ENCODE assay signal across 8 cellular contexts in the genomic region with DNA sequence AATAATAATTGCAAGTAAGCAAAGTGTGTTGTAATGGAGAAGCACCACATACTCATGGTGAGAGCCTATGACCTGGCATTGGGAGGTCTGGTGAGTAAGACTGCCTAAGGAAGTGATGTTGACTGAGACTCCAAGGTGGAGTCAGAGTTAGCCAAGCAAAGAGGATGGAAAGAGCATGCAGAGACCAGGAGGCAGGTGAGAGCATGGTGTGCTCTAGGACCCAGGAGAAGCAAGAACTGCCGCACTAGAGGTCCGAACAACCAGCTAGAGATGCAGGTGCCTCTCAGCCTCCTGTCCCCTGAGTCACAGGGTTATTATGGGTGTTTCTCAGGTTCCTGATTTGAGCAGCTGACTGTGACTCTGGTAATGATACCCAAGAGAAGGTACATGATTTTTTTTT. TPM values are rescaled to one million over a fixed set of nuclear protein-coding genes. Genes with fewer than 3 reads are reported as not detected.
DNase-seq lines count a peak whose midpoint lies in the region; ATAC-seq, FAIRE-seq and TF ChIP-seq lines count a peak whose summit lies in the region.

No MANE protein-coding gene starts in this region.

- H3K9ac ChIP-seq in K562 (ENCODE audit: insufficient read depth in 1 of 2, low read depth in 2 of 2, low read length in 2 of 2): no peak overlapping the region

- peaks cover 19 to 32% (median 26%) of the 10 kb centered on the region in 4 donors for H3K4me1 Mint-ChIP-seq in naive thymus-derived CD8-positive, alpha-beta T cell
- H3K4me1 Mint-ChIP-seq in Caco-2 (ENCODE audit: low read depth, unreplicated experiment): no peaks in the 10 kb centered on the region

- H3K27me3 Mint-ChIP-seq in naive thymus-derived CD8-positive, alpha-beta T cell: no peaks in the 10 kb centered on the region
- H3K27me3 Mint-ChIP-seq in Caco-2 (ENCODE audit: insufficient read depth, unreplicated experiment): no peaks in the 10 kb centered on the region

- H3K79me2 ChIP-seq in K562 (ENCODE audit: control insufficient read depth, insufficient read depth, low read length): peaks cover 68% of the 10 kb centered on the region

- H3K9me3 ChIP-seq in K562 (replicated peaks; ENCODE audit: control insufficient read depth, insufficient read depth, low read depth, low read length): no peaks in the 10 kb centered on the region
- no peaks in the 10 kb centered on the region for H3K9me3 ChIP-seq in Caco-2

- TF ChIP-seq RAD21 in K562 (CRISPR knock-in tag; conservative IDR thresholded peaks at IDR 0.05 in 1 of 2, IDR thresholded peaks at IDR 0.05 in 1 of 2): no peak

- H3K36me3 ChIP-seq in K562 (ENCODE audit: control insufficient read depth, insufficient read depth, low read length) (peaks cover 100% of the 10 kb centered on the region), Caco-2 (ENCODE audit: control insufficient read depth, insufficient read depth, low read length) (peaks cover 2% of the 10 kb centered on the region)

- H3K4me1 ChIP-seq in K562 (replicated peaks in 1 of 2; ENCODE audit: control insufficient read depth in 2 of 2, insufficient read depth in 2 of 2, low read length in 2 of 2): no peaks in the 10 kb centered on the region
- no peaks in the 10 kb centered on the region for H3K4me1 ChIP-seq in Caco-2

- H3K27ac ChIP-seq in K562 (ENCODE audit: extremely low read depth, low read depth, low read length): no peak overlapping the region

- TF ChIP-seq EP300 in K562 (IDR thresholded peaks at IDR 0.05; ENCODE audit: low read length): no peak

- DNase-seq in EL (peak; percentile 37), K562 (ENCODE audit: extremely low read depth in 1 of 4, low spot score in 3 of 4) (peak in 2 of 4 experiments; percentile 26 to 38), NOMO-1 treated with DMSO at 0.1 percent for 48 hours (lab: John Stamatoyannopoulos, UW; ENCODE audit: unreplicated experiment) (no peak), Caco-2 (no peak)
- DNase-seq in naive thymus-derived CD8-positive, alpha-beta T cell: no peak
- no peak for DNase-seq in stimulated activated naive CD4-positive, alpha-beta T cell treated with Interleukin-2 at 50 U/mL for 16 hours (lab: John Stamatoyannopoulos, UW)

- BruUV-seq in K562 (replicated peaks; lab: Mats Ljungman, UMichigan) (no TSS peak), Caco-2 (replicated peaks; lab: Mats Ljungman, UMichigan) (no TSS peak)

- no peaks in the 10 kb centered on the region for H3K9me1 ChIP-seq in K562 (ENCODE audit: control insufficient read depth, insufficient read depth, low read length)

- TF ChIP-seq POLR2A in K562 (conservative IDR thresholded peaks at IDR 0.05): peak; percentile 51

- POLR2A ChIA-PET in K562 (lab: Yijun Ruan, JAX) (interaction anchor here (0.6 to 1.4 kb wide), 4 partner anchors 10 to 115 kb away, joined by 3 to 10 read pairs (median 4); no protein-coding TSS in a partner anchor), Caco-2 (lab: Charles Lee) (interaction anchor here (0.7 kb wide), 1 partner anchor 75 kb away, joined by 4 read pairs; no protein-coding TSS in a partner anchor)
- POLR2A ChIA-PET in naive thymus-derived CD8-positive, alpha-beta T cell (lab: Charles Lee): interaction anchor here (0.5 to 1.0 kb wide), 3 partner anchors 13 to 89 kb away, joined by 3 to 5 read pairs (median 3); no protein-coding TSS in a partner anchor

- CTCF ChIA-PET in K562 (lab: Yijun Ruan, JAX; ENCODE audit: low intra/inter-chr PET ratio) (no interaction called here), Caco-2 (lab: Charles Lee) (no interaction called here)

- H3K4me3 ChIP-seq in K562 (no peak overlapping the region), Caco-2 (ENCODE audit: low read depth, low read length) (no peak overlapping the region)

- H4K20me1 ChIP-seq in K562 (replicated peaks; ENCODE audit: control insufficient read depth, insufficient read depth, low read length): peaks cover 1% of the 10 kb centered on the region; the same call in 1 of the 2 replicates

- in situ Hi-C loops in K562 (cut with MboI): no loop called here

- H2AFZ ChIP-seq in K562 (ENCODE audit: low read depth, low read length): no peak overlapping the region

- no peaks in the 10 kb centered on the region for H3K9me3 Mint-ChIP-seq in naive thymus-derived CD8-positive, alpha-beta T cell
- no peaks in the 10 kb centered on the region for H3K9me3 Mint-ChIP-seq in Caco-2 (ENCODE audit: unreplicated experiment)

- no peak for TF ChIP-seq CTCF in K562 (IDR thresholded peaks at IDR 0.05 in 2 of 3, conservative IDR thresholded peaks at IDR 0.05 in 1 of 3; ENCODE audit: insufficient read depth in 2 of 3, low read depth in 1 of 3, low read length in 3 of 3)
- no peak for TF ChIP-seq CTCF in Caco-2 (IDR thresholded peaks at IDR 0.05; ENCODE audit: insufficient read depth in 1 of 2, low read depth in 1 of 2, low read length in 1 of 2, severe bottlenecking in 1 of 2, unreplicated experiment in 1 of 2)

- ATAC-seq in GM19351 (IDR thresholded peaks at IDR 0.05; ENCODE audit: unreplicated experiment) (peak; percentile 96), HG03196 (IDR thresholded peaks at IDR 0.05; ENCODE audit: unreplicated experiment) (peak; percentile 72), K562 (peak; percentile 53)
- peak; percentile 46 to 67 for ATAC-seq in naive thymus-derived CD8-positive, alpha-beta T cell

- H3K27me3 ChIP-seq in K562 (ENCODE audit: control insufficient read depth in 2 of 2, insufficient read depth in 2 of 2, low read length in 2 of 2) (no peaks in the 10 kb centered on the region), Caco-2 (replicated peaks; ENCODE audit: control insufficient read depth, insufficient read depth, low read length) (no peaks in the 10 kb centered on the region)

- WGBS in K562 (ENCODE audit: insufficient coverage, low coverage, missing lambda C conversion rate): 84% methylated on average over 2 of the region's 2 CpGs

- FAIRE-seq in K562 (lab: Jason Lieb, UNC): no peak

- H3K27ac Mint-ChIP-seq in naive thymus-derived CD8-positive, alpha-beta T cell: peak overlapping the region in 9 of 10 donors; percentile 9 to 79 (median 69)
- no peak overlapping the region for H3K27ac Mint-ChIP-seq in Caco-2 (ENCODE audit: unreplicated experiment)

- H3K36me3 Mint-ChIP-seq in naive thymus-derived CD8-positive, alpha-beta T cell: peaks cover 0 to 94% (median 24%) of the 10 kb centered on the region in 3 donors
- peaks cover 99% of the 10 kb centered on the region for H3K36me3 Mint-ChIP-seq in Caco-2 (ENCODE audit: insufficient read depth, unreplicated experiment)

- no peak overlapping the region for H3K4me2 ChIP-seq in K562 (ENCODE audit: insufficient read depth, low read length)

- H3K4me3 Mint-ChIP-seq in naive thymus-derived CD8-positive, alpha-beta T cell: peak overlapping the region in 1 of 10 donors; percentile 20
- no peak overlapping the region for H3K4me3 Mint-ChIP-seq in Caco-2 (ENCODE audit: unreplicated experiment)

- intact Hi-C loops in K562 (cut with micrococcal nuclease) (no loop called here), Caco-2 (cut with micrococcal nuclease; ENCODE audit: unreplicated experiment) (no loop called here)

RNA-seq across cellular contexts. Expression of a gene that starts 27.3 kb away (rescaled TPM):
- 103 and 181 TPM in 2 replicates for total RNA-seq in K562 (2011; cell fraction: chromatin; rRNA removed; ENCODE audit: low replicate concordance)
- total RNA-seq in K562 (2011; cell fraction: nucleolus; rRNA removed): 53.9 and 79.2 TPM in 2 replicates
- 96.2 and 106 TPM in 2 replicates for total RNA-seq in K562 (2011; cell fraction: nucleoplasm; rRNA removed)
- total RNA-seq in K562 (2014; rRNA removed) (90.3 and 90.7 TPM in 2 replicates), K562 (2014; rRNA removed; fragmentation: Illumina TruSeq; extraction: Trizol) (80.3 and 96.1 TPM in 2 replicates), K562 (2015; rRNA removed; fragmentation: Illumina TruSeq; extraction: Trizol) (68.9 and 78.4 TPM in 2 replicates), K562 (2021) (384 and 454 TPM in 2 replicates), Caco-2 (2022) (299 and 317 TPM in 2 replicates)
- polyA plus RNA-seq in K562 (2011; rRNA removed) (135 and 147 TPM in 2 replicates), K562 (2014; fragmentation: Illumina TruSeq; extraction: Trizol) (711 and 815 TPM in 2 replicates), K562 (2014; fragmentation: Nextera tagmentation; extraction: Ambion mirVana) (100 to 1,000 TPM in 1 of 2 experiments, 10 to 100 TPM in 1; 87.2 to 141 TPM), K562 (2014; rRNA removed) (331 and 380 TPM in 2 replicates)
- 19.4 and 46.5 TPM in 2 replicates for polyA plus RNA-seq in K562 (2011; cell fraction: cytosol; rRNA removed)
- polyA plus RNA-seq in K562 (2011; cell fraction: nucleus; rRNA removed): 41.5 and 53.7 TPM in 2 replicates
- 595 and 725 TPM in 2 replicates for polyA plus RNA-seq in K562 (2012)
- 117 and 146 TPM in 2 replicates for polyA minus RNA-seq in K562 (2011; rRNA and poly(A)+ RNA removed)
- polyA minus RNA-seq in K562 (2011; cell fraction: cytosol; rRNA and poly(A)+ RNA removed): 105 and 106 TPM in 2 replicates
- polyA minus RNA-seq in K562 (2011; cell fraction: nucleus; rRNA and poly(A)+ RNA removed): 31.2 and 52.8 TPM in 2 replicates
- 100 to 1,000 TPM; 200 to 205 TPM for total RNA-seq in naive thymus-derived CD8-positive, alpha-beta T cell
- 100 to 1,000 TPM in 2 of 3 donors, 10 to 100 TPM in 1; 87.8 to 110 (median 108) TPM for polyA plus RNA-seq in naive thymus-derived CD8-positive, alpha-beta T cell

RNA-seq across cellular contexts. Expression of a gene that starts 46.1 kb away (rescaled TPM):
- 95.6 and 146 TPM in 2 replicates for total RNA-seq in K562 (2011; cell fraction: chromatin; rRNA removed; ENCODE audit: low replicate concordance)
- 97.0 and 106 TPM in 2 replicates for total RNA-seq in K562 (2011; cell fraction: nucleolus; rRNA removed)
- 94.6 and 118 TPM in 2 replicates for total RNA-seq in K562 (2011; cell fraction: nucleoplasm; rRNA removed)
- 181 and 197 TPM in 2 replicates for total RNA-seq in K562 (2014; rRNA removed)
- total RNA-seq in K562 (2014; rRNA removed; fragmentation: Illumina TruSeq; extraction: Trizol): 124 and 133 TPM in 2 replicates
- total RNA-seq in K562 (2015; rRNA removed; fragmentation: Illumina TruSeq; extraction: Trizol): 151 and 156 TPM in 2 replicates
- 127 and 133 TPM in 2 replicates for total RNA-seq in K562 (2021)
- 124 and 143 TPM in 2 replicates for polyA plus RNA-seq in K562 (2011; rRNA removed)
- polyA plus RNA-seq in K562 (2011; cell fraction: cytosol; rRNA removed): 138 and 150 TPM in 2 replicates
- polyA plus RNA-seq in K562 (2011; cell fraction: nucleus; rRNA removed): 49.2 and 61.9 TPM in 2 replicates
- 189 and 211 TPM in 2 replicates for polyA plus RNA-seq in K562 (2012)
- polyA plus RNA-seq in K562 (2014; fragmentation: Illumina TruSeq; extraction: Trizol): 137 TPM in 2 replicates
- polyA plus RNA-seq in K562 (2014; fragmentation: Nextera tagmentation; extraction: Ambion mirVana): 10 to 100 TPM; 37.1 to 64.3 TPM
- polyA plus RNA-seq in K562 (2014; rRNA removed): 127 and 141 TPM in 2 replicates
- polyA minus RNA-seq in K562 (2011; rRNA and poly(A)+ RNA removed): 139 and 167 TPM in 2 replicates
- polyA minus RNA-seq in K562 (2011; cell fraction: cytosol; rRNA and poly(A)+ RNA removed): 63.5 and 72.7 TPM in 2 replicates
- 26.9 and 42.3 TPM in 2 replicates for polyA minus RNA-seq in K562 (2011; cell fraction: nucleus; rRNA and poly(A)+ RNA removed)
- 10 to 100 TPM; 15.0 to 15.7 TPM for total RNA-seq in naive thymus-derived CD8-positive, alpha-beta T cell
- 10 to 100 TPM; 28.9 to 32.4 (median 30.9) TPM for polyA plus RNA-seq in naive thymus-derived CD8-positive, alpha-beta T cell
- 68.7 and 71.7 TPM in 2 replicates for total RNA-seq in Caco-2 (2022)
